In genomic region chr5:59036274-59036961, GRCh38 we compare ENCODE assay signal across 8 cellular contexts.
DNase-seq lines count a peak whose midpoint lies in the region; ATAC-seq, FAIRE-seq and TF ChIP-seq lines count a peak whose summit lies in the region.

No MANE protein-coding gene starts in this region.

- H3K4me3 Mint-ChIP-seq in T-helper 17 cell: peak overlapping the region; percentile 96

- H3K27me3 Mint-ChIP-seq in T-helper 17 cell: no peaks in the 10 kb centered on the region

- TF ChIP-seq CTCF in heart left ventricle (IDR thresholded peaks at IDR 0.05) (no peak), sigmoid colon (IDR thresholded peaks at IDR 0.05) (no peak)

- no peaks in the 10 kb centered on the region for H3K27me3 ChIP-seq in heart left ventricle
- H3K27me3 ChIP-seq in sigmoid colon: no peaks in the 10 kb centered on the region

- ATAC-seq in heart left ventricle (peak in 2 of 4 donors; percentile 10 to 28), left ventricle myocardium superior (no peak), T-helper 17 cell (peak; percentile 16), GM21447 (IDR thresholded peaks at IDR 0.05; ENCODE audit: unreplicated experiment) (no peak), HG03097 (IDR thresholded peaks at IDR 0.05; ENCODE audit: low FRiP score, unreplicated experiment) (no peak)

- H3K4me1 Mint-ChIP-seq in T-helper 17 cell: peaks cover 44% of the 10 kb centered on the region

- H3K27ac ChIP-seq in heart left ventricle (peak overlapping the region in 7 of 12 donors; percentile 0 to 91 (median 78)), sigmoid colon (peak overlapping the region; percentile 49 to 91 (median 86))

- TF ChIP-seq POLR2A in heart left ventricle (IDR thresholded peaks at IDR 0.05) (no peak), sigmoid colon (IDR thresholded peaks at IDR 0.05) (no peak)

- peak in 2 of 4 donors; percentile 44 to 78 for TF ChIP-seq EP300 in sigmoid colon (IDR thresholded peaks at IDR 0.05)

- H3K9me3 ChIP-seq in heart left ventricle: no peaks in the 10 kb centered on the region
- no peaks in the 10 kb centered on the region for H3K9me3 ChIP-seq in T-helper 17 cell (ENCODE audit: control insufficient read depth, low read length, poor library complexity, severe bottlenecking)
- no peaks in the 10 kb centered on the region for H3K9me3 ChIP-seq in sigmoid colon

- peak in 1 of 5 donors; percentile 38 for DNase-seq in heart left ventricle
- DNase-seq in left ventricle myocardium superior: no peak
- DNase-seq in T-helper 17 cell: no peak
- peak; percentile 1 for DNase-seq in effector CD8-positive, alpha-beta T cell (lab: John Stamatoyannopoulos, UW)
- peak; percentile 75 for DNase-seq in sigmoid colon
- no peak for DNase-seq in frontal cortex (ENCODE audit: low spot score in 2 of 2)

- H3K27ac Mint-ChIP-seq in T-helper 17 cell: peak overlapping the region; percentile 95

- 43 to 59% (median 52%) methylated on average over 4 of the region's 4 CpGs for WGBS in heart left ventricle, 4 donors
- 43 to 48% methylated on average over 4 of the region's 4 CpGs for WGBS in sigmoid colon, 2 donors

- H3K4me3 ChIP-seq in heart left ventricle (peak overlapping the region in 4 of 12 donors; percentile 77 to 92 (median 78)), sigmoid colon (peak overlapping the region in 2 of 4 donors; percentile 72 to 75)

- H3K36me3 Mint-ChIP-seq in T-helper 17 cell (ENCODE audit: low read depth): peaks cover 7% of the 10 kb centered on the region

- H3K36me3 ChIP-seq in heart left ventricle: no peaks in the 10 kb centered on the region
- H3K36me3 ChIP-seq in sigmoid colon: no peaks in the 10 kb centered on the region

- H3K4me1 ChIP-seq in heart left ventricle (peaks cover 0 to 58% (median 20%) of the 10 kb centered on the region in 12 donors), sigmoid colon (peaks cover 0 to 79% (median 56%) of the 10 kb centered on the region in 4 donors)

- FAIRE-seq in frontal cortex (lab: Jason Lieb, UNC): no peak

- intact Hi-C loops in heart left ventricle (cut with DNase I): loop anchor here in 9 of 10 donors (5.0 to 10.0 kb wide), 8 partner anchors 88 to 328 kb away; no protein-coding TSS in a partner anchor
- intact Hi-C loops in left ventricle myocardium superior (cut with micrococcal nuclease): loop anchor here (5.0 kb wide), 1 partner anchor 136 kb away; no protein-coding TSS in a partner anchor
- intact Hi-C loops in sigmoid colon (cut with DNase I): loop anchor here (5.0 to 10.0 kb wide), 3 partner anchors 51 to 328 kb away; no protein-coding TSS in a partner anchor

Comparison
In these comparisons a context has a peak if more than half of its experiments do, and no peak if none do; other contexts are left out.
1. DNase-seq: peak in effector CD8-positive, alpha-beta T cell (single experiment) and sigmoid colon (single experiment); none in left ventricle myocardium superior (single experiment), T-helper 17 cell (0 of 3) and frontal cortex (0 of 2).